ENCODE assay signal across 8 cellular contexts in the genomic region with DNA sequence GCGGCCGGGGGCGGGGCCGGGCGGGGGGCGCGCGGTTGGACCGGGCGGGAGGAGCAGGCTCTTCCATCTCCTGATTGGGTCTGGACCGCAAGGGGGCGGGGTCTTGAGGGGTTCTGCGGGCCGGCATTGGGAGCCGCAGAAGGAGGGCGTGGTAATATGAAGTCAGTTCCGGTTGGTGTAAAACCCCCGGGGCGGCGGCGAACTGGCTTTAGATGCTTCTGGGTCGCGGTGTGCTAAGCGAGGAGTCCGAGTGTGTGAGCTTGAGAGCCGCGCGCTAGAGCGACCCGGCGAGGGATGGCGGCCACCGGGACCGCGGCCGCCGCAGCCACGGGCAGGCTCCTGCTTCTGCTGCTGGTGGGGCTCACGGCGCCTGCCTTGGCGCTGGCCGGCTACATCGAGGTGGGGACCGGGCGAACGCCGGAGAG. TPM values are rescaled to one million over a fixed set of nuclear protein-coding genes. Genes with fewer than 3 reads are reported as not detected.
DNase-seq lines count a peak whose midpoint lies in the region; ATAC-seq and TF ChIP-seq lines count a peak whose summit lies in the region.

A gene (plus strand): TSS at position 211 of the 425 bp plus-strand sequence. CDS start 84 bp downstream, at position 295.

- H3K9me3 Mint-ChIP-seq in mesothelial cell of epicardium: no peaks in the 10 kb centered on the region

- in situ Hi-C loops in endometrial microvascular endothelial cells (cut with HindIII; ENCODE audit: inconsistent ontology term, low pct_unique_long_range_greater_than_20kb, low sequenced_read_pairs): no loop called here

- peak within 1 kb of the TSS; percentile 72 for H3K4me3 ChIP-seq in OCI-LY1 (ENCODE audit: low read depth, low read length, poor library complexity, severe bottlenecking)

- no peaks in the 10 kb centered on the region for H3K27me3 ChIP-seq in OCI-LY1 (ENCODE audit: insufficient read depth, low read length)

- ATAC-seq in GM21526 (IDR thresholded peaks at IDR 0.05; ENCODE audit: low FRiP score, unreplicated experiment): peak; percentile 96

- peak within 1 kb of the TSS; percentile 84 for H3K4me3 Mint-ChIP-seq in mesothelial cell of epicardium

- H3K79me2 ChIP-seq in OCI-LY1 (ENCODE audit: insufficient read depth, low read length): peaks cover 39% of the 10 kb centered on the region

- TF ChIP-seq CTCF in OCI-LY1 (IDR thresholded peaks at IDR 0.05; ENCODE audit: low read length) (no peak), mesothelial cell of epicardium (IDR thresholded peaks at IDR 0.05; ENCODE audit: unreplicated experiment) (no peak)

- H3F3A ChIP-seq in OCI-LY1 (ENCODE audit: insufficient read depth, low read length): no peaks in the 10 kb centered on the region

- H3K4me1 ChIP-seq in OCI-LY1 (ENCODE audit: insufficient read depth, low read length, severe bottlenecking): peaks cover 23% of the 10 kb centered on the region

- H3K9me3 ChIP-seq in OCI-LY1 (ENCODE audit: low read length): no peaks in the 10 kb centered on the region

- peak within 1 kb of the TSS; percentile 94 for H3K27ac Mint-ChIP-seq in mesothelial cell of epicardium

- H3K36me3 Mint-ChIP-seq in mesothelial cell of epicardium: no peaks in the 10 kb centered on the region

- H3K9ac ChIP-seq in OCI-LY1 (ENCODE audit: low read length): peak within 1 kb of the TSS; percentile 69

- H3K27ac ChIP-seq in OCI-LY1 (ENCODE audit: low read depth, low read length, poor library complexity, severe bottlenecking): peak within 1 kb of the TSS; percentile 20

- H2AFZ ChIP-seq in OCI-LY1 (ENCODE audit: low read length): no peak within 1 kb of the TSS

- peaks cover 25% of the 10 kb centered on the region for H3K4me1 Mint-ChIP-seq in mesothelial cell of epicardium

- H3K27me3 Mint-ChIP-seq in mesothelial cell of epicardium (ENCODE audit: low read depth): no peaks in the 10 kb centered on the region

- no peaks in the 10 kb centered on the region for H3K9me2 ChIP-seq in OCI-LY1 (ENCODE audit: low read depth, low read length)

- DNase-seq in DMS 273 (lab: John Stamatoyannopoulos, UW; ENCODE audit: unreplicated experiment) (peak; percentile 97), HuH-7 (ENCODE audit: low spot score) (peak; percentile 93), mesothelial cell of epicardium (ENCODE audit: low spot score in 2 of 2, unreplicated experiment in 2 of 2) (peak; percentile 97)
- peak; percentile 97 for DNase-seq in activated CD8-positive, alpha-beta memory T cell treated with anti-CD3 and anti-CD28 coated beads, Interleukin-2, amount 50 U/mL, for 4 hours
- peak; percentile 92 to 97 for DNase-seq in stimulated activated CD8-positive, alpha-beta memory T cell treated with anti-CD3 and anti-CD28 coated beads, Interleukin-15, amount 100 ng/mL, for 4 hours (ENCODE audit: low read depth in 2 of 2)

- no peaks in the 10 kb centered on the region; the same call in 1 of the 2 replicates for H3K36me3 ChIP-seq in OCI-LY1 (ENCODE audit: insufficient read depth, low read length)

- peak within 1 kb of the TSS; percentile 92 for H3K4me2 ChIP-seq in OCI-LY1 (ENCODE audit: low read length)

- H4K20me1 ChIP-seq in OCI-LY1 (ENCODE audit: insufficient read depth, low read length): no peaks in the 10 kb centered on the region

RNA-seq across cellular contexts. Expression of the gene that starts here (rescaled TPM):
- total RNA-seq in endometrial microvascular endothelial cells (ENCODE audit: inconsistent ontology term): 580 TPM
- 234 to 240 TPM (median 239 TPM) in 3 replicates for total RNA-seq in mesothelial cell of epicardium

Comparison
In these comparisons a context has a peak if more than half of its experiments do, and no peak if none do; other contexts are left out.
1. Peak in every context shown above with its lines: DNase-seq, ATAC-seq, H3K4me3 ChIP-seq and H3K27ac ChIP-seq.